In the genomic region with DNA sequence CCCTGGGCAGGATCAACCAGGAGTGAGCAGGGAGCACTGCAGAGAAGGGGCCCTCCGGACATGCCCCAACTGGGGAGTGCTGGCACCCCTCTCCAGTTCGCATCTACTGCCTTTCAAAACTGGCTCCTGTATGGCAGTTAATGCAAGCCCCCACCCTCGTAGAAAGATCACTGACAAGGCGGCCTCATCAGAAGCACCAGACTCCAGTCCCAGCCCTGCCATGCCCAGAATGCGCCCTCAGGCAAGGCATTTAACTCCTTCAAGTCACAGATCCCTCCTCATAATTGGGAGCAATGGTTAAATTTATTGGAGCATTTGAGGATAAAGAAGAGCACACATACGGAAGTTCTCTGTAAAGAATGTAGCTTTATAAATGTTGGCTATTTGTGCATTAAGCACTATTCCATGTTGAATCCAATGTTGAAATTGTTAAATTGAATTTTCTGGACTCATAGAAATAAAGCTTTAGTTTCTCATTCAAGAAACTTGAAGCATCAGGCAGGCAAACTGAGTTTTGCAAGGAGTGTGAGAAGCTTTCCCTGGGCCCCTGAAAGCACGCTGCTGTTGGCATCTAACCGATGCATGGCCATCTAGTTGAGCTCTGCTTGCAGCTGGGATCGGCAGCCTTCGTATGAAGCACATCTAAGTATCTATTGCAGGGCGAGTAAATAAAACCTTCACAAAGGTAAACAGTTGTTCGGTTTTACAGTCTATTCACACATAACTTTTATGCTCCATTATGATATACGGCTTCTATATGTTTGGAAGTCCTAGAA, we compare ENCODE assay signal across 23 cellular contexts.
DNase-seq lines count a peak whose midpoint lies in the region; ATAC-seq and TF ChIP-seq lines count a peak whose summit lies in the region.
"Had no signal": no experiment of that assay in that cellular context is flagged by ENCODE, and none has a peak within 500 bp of the region (broad histone marks: within the 10 kb centered on the region; RNA-seq: fewer than 3 reads in every experiment).

No MANE protein-coding gene starts in this region.

- no peaks in the 10 kb centered on the region for H3K36me3 ChIP-seq in tibial artery
- H3K36me3 ChIP-seq: esophagus muscularis mucosa, heart left ventricle, right lobe of liver had no signal

- intact Hi-C loops in tibial artery (cut with DNase I; ENCODE audit: low total_unique reads), result no loop called here

- DNase-seq in DMS53 (lab: John Stamatoyannopoulos, UW), result peak; percentile 86
- peak; percentile 53 for DNase-seq in ELF-1 (ENCODE audit: low read depth, low spot score)
- peak; percentile 62 for DNase-seq in NCI-H69 (lab: John Stamatoyannopoulos, UW)
- peak; percentile 70 for DNase-seq in left kidney (ENCODE audit: low read depth, low spot score)
- no peak for DNase-seq in tibial artery
- no peak for DNase-seq in HuH-7 (ENCODE audit: low spot score)
- DNase-seq: activated CD4-positive, alpha-beta T cell treated with anti-CD3 and anti-CD28 coated beads, Interleukin-2, amount 10 ng/mL, durations not matched to agents 24 days and 14 days; activated gamma-delta T cell; activated T-cell treated with anti-CD3 and anti-CD28 coated beads, Interleukin-2, amount 50 U/mL, for 1 hour; caudate nucleus; foreskin keratinocyte; GOT3; heart left ventricle; NCI-H1048; NCI-H2107; right lobe of liver; stimulated activated CD4-positive, alpha-beta T cell treated with anti-CD3 and anti-CD28 coated beads, Interleukin-12 subunit alpha, Interleukin-12 subunit beta, amount 100 ng/mL, for 4 hours; stimulated activated CD4-positive, alpha-beta T cell treated with anti-CD3 and anti-CD28 coated beads, Interleukin-4, amount 100 ng/mL, for 1 hour; substantia nigra had no signal

- no peak overlapping the region for H3K4me3 ChIP-seq in tibial artery
- H3K4me3 ChIP-seq: esophagus muscularis mucosa, heart left ventricle, right lobe of liver had no signal

- no peaks in the 10 kb centered on the region for H3K9me3 ChIP-seq in tibial artery
- H3K9me3 ChIP-seq: right lobe of liver had no signal

- H3K27ac ChIP-seq in tibial artery, result no peak overlapping the region
- H3K27ac ChIP-seq: C4-2B, esophagus muscularis mucosa, heart left ventricle, right lobe of liver, RWPE1 had no signal

- no peaks in the 10 kb centered on the region for H3K4me1 ChIP-seq in tibial artery
- H3K4me1 ChIP-seq: esophagus muscularis mucosa, heart left ventricle, right lobe of liver had no signal

- no peak for TF ChIP-seq CTCF in tibial artery (IDR thresholded peaks at IDR 0.05)

- no peak for ATAC-seq in HG02870 (IDR thresholded peaks at IDR 0.05; ENCODE audit: unreplicated experiment)
- ATAC-seq: heart left ventricle, right lobe of liver had no signal

- H3K27me3 ChIP-seq in tibial artery, result peaks cover 0 to 9% of the 10 kb centered on the region in 2 donors
- H3K27me3 ChIP-seq: esophagus muscularis mucosa, foreskin keratinocyte, heart left ventricle, right lobe of liver had no signal

Comparison
In these comparisons a context has a peak if more than half of its experiments do, and no peak if none do; other contexts are left out.
1. DNase-seq: peak in DMS53 (single experiment), ELF-1 (single experiment), NCI-H69 (single experiment) and left kidney (single experiment); none in tibial artery (0 of 2) and HuH-7 (single experiment).